ENCODE assay signal across 2 cellular contexts in the genomic region with DNA sequence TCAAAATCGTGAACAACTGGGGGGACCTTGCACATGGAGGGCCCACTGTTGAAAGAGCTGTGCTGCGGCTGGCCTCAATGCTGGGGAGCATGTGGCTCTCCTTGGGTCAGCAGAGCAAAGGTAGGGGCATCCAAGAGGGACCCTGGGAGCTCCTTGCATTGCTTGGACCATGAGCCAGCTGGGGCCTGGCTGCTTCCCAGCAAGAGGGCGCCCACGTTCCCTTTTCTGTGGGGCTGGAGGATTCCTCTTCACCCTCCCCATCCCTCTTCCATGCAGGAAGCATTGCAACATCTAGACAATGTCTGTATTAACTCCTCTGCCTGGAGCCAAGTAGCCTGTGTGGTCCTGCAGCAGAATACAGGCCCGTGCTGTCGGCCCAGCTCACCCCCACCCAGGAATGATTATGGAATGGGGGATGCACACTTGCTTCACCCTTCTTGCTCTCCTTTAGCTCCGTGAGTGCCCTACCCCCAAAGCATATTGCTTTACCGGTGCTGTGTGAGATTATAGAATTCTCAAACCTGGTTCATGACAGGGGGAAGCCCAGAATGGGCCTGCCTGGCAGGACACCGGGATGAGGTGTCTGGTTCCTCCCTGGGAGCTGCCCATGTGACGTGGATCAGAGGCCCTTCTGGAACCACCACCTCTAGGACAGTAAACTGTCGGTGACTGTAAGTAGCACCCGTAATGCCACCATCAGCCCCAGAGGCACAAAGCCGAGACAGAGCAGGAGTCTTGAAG.
TF ChIP-seq lines count a peak whose summit lies in the region.

No MANE protein-coding gene starts in this region.

TF ChIP-seq in HCT116, 20 proteins besides CTCF, POLR2A, EP300 and RAD21 (continued from another document):
- TF ChIP-seq, protein P1, sequence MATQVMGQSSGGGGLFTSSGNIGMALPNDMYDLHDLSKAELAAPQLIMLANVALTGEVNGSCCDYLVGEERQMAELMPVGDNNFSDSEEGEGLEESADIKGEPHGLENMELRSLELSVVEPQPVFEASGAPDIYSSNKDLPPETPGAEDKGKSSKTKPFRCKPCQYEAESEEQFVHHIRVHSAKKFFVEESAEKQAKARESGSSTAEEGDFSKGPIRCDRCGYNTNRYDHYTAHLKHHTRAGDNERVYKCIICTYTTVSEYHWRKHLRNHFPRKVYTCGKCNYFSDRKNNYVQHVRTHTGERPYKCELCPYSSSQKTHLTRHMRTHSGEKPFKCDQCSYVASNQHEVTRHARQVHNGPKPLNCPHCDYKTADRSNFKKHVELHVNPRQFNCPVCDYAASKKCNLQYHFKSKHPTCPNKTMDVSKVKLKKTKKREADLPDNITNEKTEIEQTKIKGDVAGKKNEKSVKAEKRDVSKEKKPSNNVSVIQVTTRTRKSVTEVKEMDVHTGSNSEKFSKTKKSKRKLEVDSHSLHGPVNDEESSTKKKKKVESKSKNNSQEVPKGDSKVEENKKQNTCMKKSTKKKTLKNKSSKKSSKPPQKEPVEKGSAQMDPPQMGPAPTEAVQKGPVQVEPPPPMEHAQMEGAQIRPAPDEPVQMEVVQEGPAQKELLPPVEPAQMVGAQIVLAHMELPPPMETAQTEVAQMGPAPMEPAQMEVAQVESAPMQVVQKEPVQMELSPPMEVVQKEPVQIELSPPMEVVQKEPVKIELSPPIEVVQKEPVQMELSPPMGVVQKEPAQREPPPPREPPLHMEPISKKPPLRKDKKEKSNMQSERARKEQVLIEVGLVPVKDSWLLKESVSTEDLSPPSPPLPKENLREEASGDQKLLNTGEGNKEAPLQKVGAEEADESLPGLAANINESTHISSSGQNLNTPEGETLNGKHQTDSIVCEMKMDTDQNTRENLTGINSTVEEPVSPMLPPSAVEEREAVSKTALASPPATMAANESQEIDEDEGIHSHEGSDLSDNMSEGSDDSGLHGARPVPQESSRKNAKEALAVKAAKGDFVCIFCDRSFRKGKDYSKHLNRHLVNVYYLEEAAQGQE (IDR thresholded peaks at IDR 0.05; ENCODE audit: low read depth) = no peak
- TF ChIP-seq JUND (IDR thresholded peaks at IDR 0.05) = no peak
- TF ChIP-seq, protein P2, sequence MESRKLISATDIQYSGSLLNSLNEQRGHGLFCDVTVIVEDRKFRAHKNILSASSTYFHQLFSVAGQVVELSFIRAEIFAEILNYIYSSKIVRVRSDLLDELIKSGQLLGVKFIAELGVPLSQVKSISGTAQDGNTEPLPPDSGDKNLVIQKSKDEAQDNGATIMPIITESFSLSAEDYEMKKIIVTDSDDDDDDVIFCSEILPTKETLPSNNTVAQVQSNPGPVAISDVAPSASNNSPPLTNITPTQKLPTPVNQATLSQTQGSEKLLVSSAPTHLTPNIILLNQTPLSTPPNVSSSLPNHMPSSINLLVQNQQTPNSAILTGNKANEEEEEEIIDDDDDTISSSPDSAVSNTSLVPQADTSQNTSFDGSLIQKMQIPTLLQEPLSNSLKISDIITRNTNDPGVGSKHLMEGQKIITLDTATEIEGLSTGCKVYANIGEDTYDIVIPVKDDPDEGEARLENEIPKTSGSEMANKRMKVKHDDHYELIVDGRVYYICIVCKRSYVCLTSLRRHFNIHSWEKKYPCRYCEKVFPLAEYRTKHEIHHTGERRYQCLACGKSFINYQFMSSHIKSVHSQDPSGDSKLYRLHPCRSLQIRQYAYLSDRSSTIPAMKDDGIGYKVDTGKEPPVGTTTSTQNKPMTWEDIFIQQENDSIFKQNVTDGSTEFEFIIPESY (IDR thresholded peaks at IDR 0.05; ENCODE audit: extremely low read depth, insufficient replicate concordance, low read length) = no peak
- TF ChIP-seq, protein P3, sequence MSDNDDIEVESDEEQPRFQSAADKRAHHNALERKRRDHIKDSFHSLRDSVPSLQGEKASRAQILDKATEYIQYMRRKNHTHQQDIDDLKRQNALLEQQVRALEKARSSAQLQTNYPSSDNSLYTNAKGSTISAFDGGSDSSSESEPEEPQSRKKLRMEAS (IDR thresholded peaks at IDR 0.05) = no peak
- no peak for TF ChIP-seq EGR1 (IDR thresholded peaks at IDR 0.05; ENCODE audit: low read depth)

TF ChIP-seq in SK-N-SH, 30 proteins besides CTCF, POLR2A, EP300 and RAD21 (continued from another document):
- TF ChIP-seq, protein P1 (IDR thresholded peaks at IDR 0.05; ENCODE audit: low read depth, low read length) = no peak
- TF ChIP-seq JUND (IDR thresholded peaks at IDR 0.05) (no peak), EZH2phosphoT487 (IDR thresholded peaks at IDR 0.05; ENCODE audit: borderline replicate concordance, low read depth) (no peak), NRF1 (IDR thresholded peaks at IDR 0.05; ENCODE audit: low read depth, low read length) (no peak)
- TF ChIP-seq, protein P3 (IDR thresholded peaks at IDR 0.05; ENCODE audit: low read depth) = no peak
TF ChIP-seq in SK-N-SH: peak in this region for 1.
